Comparison of ENCODE assay signal across 33 cellular contexts in genomic region chr10:75425291-75426079, GRCh38. TPM values are rescaled to one million over a fixed set of nuclear protein-coding genes. Genes with fewer than 3 reads are reported as not detected.
"Had no signal": no experiment of that assay in that cellular context is flagged by ENCODE, and none has a peak within 500 bp of the region (broad histone marks: within the 10 kb centered on the region; RNA-seq: fewer than 3 reads in every experiment).

No MANE protein-coding gene starts in this region.

- H3K27me3 ChIP-seq: esophagus squamous epithelium, gastroesophageal sphincter, heart right ventricle, hepatocyte had no signal

- H3K79me2 ChIP-seq: hepatocyte had no signal

- H3K4me1 Mint-ChIP-seq: central memory CD8-positive, alpha-beta T cell had no signal

- H3K27ac Mint-ChIP-seq: activated B cell treated with CpG ODN at 0.5 μM for 24 hours; activated CD8-positive, alpha-beta T cell treated with anti-CD3 and anti-CD28 coated beads for 36 hours; activated naive CD8-positive, alpha-beta T cell; activated T-helper 1 cell treated with anti-CD3 and anti-CD28 coated beads, Interleukin-12 subunit alpha, Interleukin-12 subunit beta, Interleukin-2, Interleukin-4 antibody, amounts not matched to agents 30 ng/mL and 10 ng/mL and 1 ng/mL, durations not matched to agents 14 hours and 24 hours and 36 hours; activated T-helper 2 cell treated with anti-CD3 and anti-CD28 coated beads, Interferon-gamma antibody, Interleukin-2, Interleukin-4, amounts not matched to agents 10 μg/mL and 5 μg/mL and 100 μg/mL, durations not matched to agents 14 hours and 24 hours and 36 hours; dendritic cell treated with granulocyte-macrophage colony-stimulating factor and Interleukin-4, amounts not matched to agents 40 ng/mL and 50 ng/mL, for 4 days; T-helper 17 cell; T-helper 2 cell treated with Interferon-gamma antibody and Interleukin-4, amounts not matched to agents 5 μg/mL and 100 μg/mL, for 36 hours had no signal

- H3K4me3 ChIP-seq: coronary artery, dorsolateral prefrontal cortex, esophagus squamous epithelium, gastroesophageal sphincter, heart right ventricle, hepatocyte had no signal

- H3K4me2 ChIP-seq: hepatocyte had no signal

- FAIRE-seq: astrocyte had no signal

- H3K27ac ChIP-seq: coronary artery, dorsolateral prefrontal cortex, epithelial cell of prostate, esophagus squamous epithelium, gastroesophageal sphincter, heart right ventricle, hepatocyte, WERI-Rb-1 had no signal

- DNase-seq: activated B cell treated with CpG ODN at 0.5 μM for 24 hours; activated CD4-positive, alpha-beta T cell treated with anti-CD3 and anti-CD28 coated beads for 48 hours; activated CD4-positive, alpha-beta T cell treated with anti-CD3 and anti-CD28 coated beads, Interleukin-2, amount 50 U/mL, for 1 hour; activated CD4-positive, alpha-beta T cell treated with anti-CD3 and anti-CD28 coated beads, Interleukin-2, amount 50 U/mL, for 48 hours; activated CD8-positive, alpha-beta memory T cell treated with anti-CD3 and anti-CD28 coated beads for 24 hours; activated CD8-positive, alpha-beta memory T cell treated with anti-CD3 and anti-CD28 coated beads, Interleukin-2, amount 50 U/mL, for 4 hours; activated CD8-positive, alpha-beta T cell treated with anti-CD3 and anti-CD28 coated beads for 36 hours; activated gamma-delta T cell treated with Interleukin-2 at 50 U/mL for 16 hours; activated naive CD4-positive, alpha-beta T cell treated with anti-CD3 and anti-CD28 coated beads, Interleukin-2, amount 50 U/mL, for 16 hours; activated naive CD4-positive, alpha-beta T cell treated with Interleukin-2 at 50 U/mL for 16 hours; activated T-cell treated with anti-CD3 and anti-CD28 coated beads, Interleukin-2, amount 50 U/mL, for 1 hour; activated T-cell treated with anti-CD3 and anti-CD28 coated beads, Interleukin-2, amount 50 U/mL, for 48 hours; amniotic stem cell; anterior cingulate cortex; dorsolateral prefrontal cortex; effector memory CD4-positive, alpha-beta T cell; esophagus squamous epithelium; heart right ventricle; T-helper 1 cell; T-helper 17 cell; T1000; WERI-Rb-1 had no signal

- H3K36me3 Mint-ChIP-seq: activated naive CD8-positive, alpha-beta T cell had no signal

- H2AFZ ChIP-seq: hepatocyte had no signal

- H3K4me3 Mint-ChIP-seq: activated B cell treated with CpG ODN at 0.5 μM for 24 hours; activated CD8-positive, alpha-beta T cell treated with anti-CD3 and anti-CD28 coated beads for 36 hours; activated naive CD8-positive, alpha-beta T cell; activated T-helper 1 cell treated with anti-CD3 and anti-CD28 coated beads, Interleukin-12 subunit alpha, Interleukin-12 subunit beta, Interleukin-2, Interleukin-4 antibody, amounts not matched to agents 30 ng/mL and 10 ng/mL and 1 ng/mL, durations not matched to agents 14 hours and 24 hours and 36 hours; central memory CD8-positive, alpha-beta T cell; dendritic cell treated with granulocyte-macrophage colony-stimulating factor and Interleukin-4, amounts not matched to agents 40 ng/mL and 50 ng/mL, for 4 days; T-helper 17 cell; T-helper 2 cell treated with Interferon-gamma antibody and Interleukin-4, amounts not matched to agents 5 μg/mL and 100 μg/mL, for 36 hours had no signal

- H3K9me3 ChIP-seq: esophagus squamous epithelium, gastroesophageal sphincter, heart right ventricle had no signal

- H3K36me3 ChIP-seq: esophagus squamous epithelium, gastroesophageal sphincter, heart right ventricle, WERI-Rb-1 had no signal

- H3K9me3 Mint-ChIP-seq: activated B cell treated with CpG ODN at 0.5 μM for 24 hours; activated CD8-positive, alpha-beta T cell treated with anti-CD3 and anti-CD28 coated beads for 36 hours; activated T-helper 1 cell treated with anti-CD3 and anti-CD28 coated beads, Interleukin-12 subunit alpha, Interleukin-12 subunit beta, Interleukin-2, Interleukin-4 antibody, amounts not matched to agents 30 ng/mL and 10 ng/mL and 1 ng/mL, durations not matched to agents 14 hours and 24 hours and 36 hours; activated T-helper 2 cell treated with anti-CD3 and anti-CD28 coated beads, Interferon-gamma antibody, Interleukin-2, Interleukin-4, amounts not matched to agents 10 μg/mL and 5 μg/mL and 100 μg/mL, durations not matched to agents 14 hours and 24 hours and 36 hours; central memory CD8-positive, alpha-beta T cell; dendritic cell treated with granulocyte-macrophage colony-stimulating factor and Interleukin-4, amounts not matched to agents 40 ng/mL and 50 ng/mL, for 4 days; T-helper 2 cell treated with Interferon-gamma antibody and Interleukin-4, amounts not matched to agents 5 μg/mL and 100 μg/mL, for 36 hours had no signal

RNA-seq across cellular contexts. Expression of gene LRMDA, which starts 5.9 kb away (rescaled TPM):
- total RNA-seq: activated B cell treated with CpG ODN at 0.5 μM for 24 hours; activated CD8-positive, alpha-beta T cell treated with anti-CD3 and anti-CD28 coated beads for 36 hours; activated T-helper 1 cell treated with anti-CD3 and anti-CD28 coated beads, Interleukin-12 subunit alpha, Interleukin-12 subunit beta, Interleukin-2, Interleukin-4 antibody, amounts not matched to agents 30 ng/mL and 10 ng/mL and 1 ng/mL, durations not matched to agents 14 hours and 24 hours and 36 hours; activated T-helper 2 cell treated with anti-CD3 and anti-CD28 coated beads, Interferon-gamma antibody, Interleukin-2, Interleukin-4, amounts not matched to agents 10 μg/mL and 5 μg/mL and 100 μg/mL, durations not matched to agents 14 hours and 24 hours and 36 hours; T-helper 17 cell had no signal

RNA-seq across cellular contexts. Expression of gene ZNF503, which starts 23.9 kb away (rescaled TPM):
- total RNA-seq: activated B cell treated with CpG ODN at 0.5 μM for 24 hours; activated T-helper 1 cell treated with anti-CD3 and anti-CD28 coated beads, Interleukin-12 subunit alpha, Interleukin-12 subunit beta, Interleukin-2, Interleukin-4 antibody, amounts not matched to agents 30 ng/mL and 10 ng/mL and 1 ng/mL, durations not matched to agents 14 hours and 24 hours and 36 hours had no signal
